ENCODE assay signal across 14 cellular contexts in the genomic region with DNA sequence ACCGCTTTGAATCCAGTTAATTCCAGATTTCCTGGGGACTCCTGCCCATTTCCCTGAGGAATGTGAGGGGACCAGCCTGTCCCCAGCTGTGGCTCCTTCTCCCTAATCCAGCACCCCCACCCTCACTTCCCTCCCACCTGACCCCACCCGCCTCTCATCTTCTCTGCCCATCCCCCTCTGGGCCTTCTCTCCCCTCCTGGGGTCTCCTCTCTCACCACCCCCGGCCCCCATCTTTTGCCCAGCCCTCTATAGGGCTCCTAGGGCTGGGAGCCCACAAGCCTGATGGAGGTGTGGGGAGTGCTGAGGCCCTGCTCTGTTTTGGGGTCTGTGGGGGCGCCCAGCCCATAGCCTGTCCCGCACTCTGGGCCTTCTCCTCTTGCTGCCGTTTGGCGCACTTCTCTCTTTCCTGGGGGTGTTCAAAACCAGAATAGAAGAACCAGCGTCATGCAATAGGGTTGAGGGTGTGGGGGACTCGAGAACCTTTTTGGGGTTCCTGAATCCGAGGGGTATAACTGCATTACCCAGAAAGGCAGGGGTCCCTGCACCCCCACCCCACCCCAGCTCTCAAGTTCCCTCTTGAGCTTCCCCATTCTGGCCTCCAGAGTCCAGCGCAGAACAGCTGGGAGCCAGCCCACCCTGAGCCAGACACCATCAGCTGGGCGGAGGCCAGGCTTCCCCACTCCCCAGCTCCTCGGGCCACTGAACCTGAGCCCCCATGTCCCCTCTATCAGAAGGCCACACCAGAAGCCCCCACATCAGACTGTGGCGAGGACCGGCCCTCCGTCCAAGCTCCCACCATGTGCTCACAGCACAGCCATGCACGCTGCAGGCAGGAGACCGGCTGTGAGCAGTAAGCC. TPM values are rescaled to one million over a fixed set of nuclear protein-coding genes. Genes with fewer than 3 reads are reported as not detected.
"Had no signal": no experiment of that assay in that cellular context is flagged by ENCODE, and none has a peak within 500 bp of the region (broad histone marks: within the 10 kb centered on the region; RNA-seq: fewer than 3 reads in every experiment).

No MANE protein-coding gene starts in this region.

- H3K9me3 Mint-ChIP-seq: activated naive CD4-positive, alpha-beta T cell treated with anti-CD3 and anti-CD28 coated beads, Interleukin-2, amount 50 U/mL, for 72 hours; activated T-cell treated with anti-CD3 and anti-CD28 coated beads, Interleukin-2, amount 50 U/mL, for 4 hours; memory B cell; stimulated activated naive CD8-positive, alpha-beta T cell treated with anti-CD3 and anti-CD28 coated beads, Interleukin-15, amount 100 ng/mL, for 72 hours had no signal

- H3K27me3 Mint-ChIP-seq: memory B cell; stimulated activated naive CD8-positive, alpha-beta T cell treated with anti-CD3 and anti-CD28 coated beads, Interleukin-15, amount 100 ng/mL, for 72 hours had no signal

- DNase-seq: activated CD4-positive, alpha-beta T cell treated with anti-CD3 and anti-CD28 coated beads, Interleukin-2, amount 50 U/mL, for 48 hours; activated effector memory CD4-positive, alpha-beta T cell treated with anti-CD3 and anti-CD28 coated beads, Interleukin-2, amount 50 U/mL, for 16 hours; activated T-cell treated with anti-CD3 and anti-CD28 coated beads, Interleukin-2, amount 50 U/mL, for 4 hours; amniotic stem cell; body of pancreas; dorsolateral prefrontal cortex; hypothalamus; stimulated activated CD4-positive, alpha-beta T cell treated with anti-CD3 and anti-CD28 coated beads, Interleukin-2, amount 100 ng/mL, for 48 hours; stimulated activated naive CD8-positive, alpha-beta T cell treated with anti-CD3 and anti-CD28 coated beads, Interleukin-15, amount 100 ng/mL, for 72 hours; T-helper 2 cell had no signal

- H3K27ac ChIP-seq: body of pancreas had no signal

- H3K27ac Mint-ChIP-seq: activated naive CD4-positive, alpha-beta T cell treated with anti-CD3 and anti-CD28 coated beads, Interleukin-2, amount 50 U/mL, for 72 hours; memory B cell; progenitor cell of endocrine pancreas had no signal

- H3K4me3 Mint-ChIP-seq: activated T-cell treated with anti-CD3 and anti-CD28 coated beads, Interleukin-2, amount 50 U/mL, for 4 hours; memory B cell; stimulated activated naive CD8-positive, alpha-beta T cell treated with anti-CD3 and anti-CD28 coated beads, Interleukin-15, amount 100 ng/mL, for 72 hours had no signal

- ATAC-seq: activated naive CD4-positive, alpha-beta T cell treated with anti-CD3 and anti-CD28 coated beads, Interleukin-2, amount 50 U/mL, for 72 hours; activated T-cell treated with anti-CD3 and anti-CD28 coated beads, Interleukin-2, amount 50 U/mL, for 4 hours; body of pancreas; left lobe of liver; stimulated activated naive CD8-positive, alpha-beta T cell treated with anti-CD3 and anti-CD28 coated beads, Interleukin-15, amount 100 ng/mL, for 72 hours had no signal

- H3K36me3 Mint-ChIP-seq: memory B cell had no signal

RNA-seq across cellular contexts. Expression of a gene that starts 25.9 kb away (rescaled TPM):
- total RNA-seq: progenitor cell of endocrine pancreas had no signal
